ENCODE assay signal across 25 cellular contexts in the genomic region with DNA sequence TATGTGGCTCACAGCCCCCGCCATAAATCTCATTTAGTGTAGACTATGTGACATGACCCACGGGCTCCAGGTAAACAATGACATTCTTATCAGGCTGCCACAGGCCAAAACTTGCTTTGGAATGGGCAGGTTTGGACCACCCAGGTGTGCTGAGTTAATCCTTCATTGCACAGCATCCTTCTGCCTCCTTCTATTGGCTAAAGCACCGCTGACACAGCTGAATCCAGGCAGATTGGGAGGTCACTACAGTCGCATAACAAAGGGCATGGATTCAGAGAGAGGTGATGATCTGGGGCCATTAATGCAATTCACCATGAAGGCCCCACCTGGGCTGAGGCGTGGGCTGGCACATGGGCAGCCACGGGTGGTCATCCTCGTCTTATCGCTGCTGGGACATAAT. TPM values are rescaled to one million over a fixed set of nuclear protein-coding genes. Genes with fewer than 3 reads are reported as not detected.
"Had no signal": no experiment of that assay in that cellular context is flagged by ENCODE, and none has a peak within 500 bp of the region (broad histone marks: within the 10 kb centered on the region; RNA-seq: fewer than 3 reads in every experiment).

No MANE protein-coding gene starts in this region.

- H3K36me3 ChIP-seq: MG63 had no signal

- H3K4me2 ChIP-seq: SK-N-SH had no signal

- DNase-seq: Karpas-422, KG1, MG63, NCI-H1092, NCI-H1105 treated with DMSO at 0.1 percent for 48 hours, NCI-H1417 treated with DMSO at 0.1 percent for 48 hours, NCI-H146, NCI-H1694 treated with DMSO at 0.1 percent for 48 hours, NCI-H1930, NCI-H2081, NCI-H2107, NCI-H2171, NCI-H226, NCI-H446, NCI-H510A, NCI-H524 treated with DMSO at 0.1 percent for 48 hours, NCI-H69, NCI-H774, PC-3, SHP77, SK-N-SH, SW 1271 had no signal

- ATAC-seq: Panc1, PC-3 had no signal

- H3K27me3 ChIP-seq: MG63 had no signal

- H3K4me3 ChIP-seq: MG63 had no signal

- FAIRE-seq: HTR-8/SVneo had no signal

- H3K27ac ChIP-seq: RWPE1 had no signal

- H3K9me3 ChIP-seq: MG63, SK-N-SH had no signal

- H3K9ac ChIP-seq: SK-N-SH had no signal

RNA-seq across cellular contexts. Expression of gene GALNT15, which starts 47.8 kb away (rescaled TPM):
- total RNA-seq: PC-3 had no signal
